Comparison of ENCODE assay signal across 19 cellular contexts in the genomic region with DNA sequence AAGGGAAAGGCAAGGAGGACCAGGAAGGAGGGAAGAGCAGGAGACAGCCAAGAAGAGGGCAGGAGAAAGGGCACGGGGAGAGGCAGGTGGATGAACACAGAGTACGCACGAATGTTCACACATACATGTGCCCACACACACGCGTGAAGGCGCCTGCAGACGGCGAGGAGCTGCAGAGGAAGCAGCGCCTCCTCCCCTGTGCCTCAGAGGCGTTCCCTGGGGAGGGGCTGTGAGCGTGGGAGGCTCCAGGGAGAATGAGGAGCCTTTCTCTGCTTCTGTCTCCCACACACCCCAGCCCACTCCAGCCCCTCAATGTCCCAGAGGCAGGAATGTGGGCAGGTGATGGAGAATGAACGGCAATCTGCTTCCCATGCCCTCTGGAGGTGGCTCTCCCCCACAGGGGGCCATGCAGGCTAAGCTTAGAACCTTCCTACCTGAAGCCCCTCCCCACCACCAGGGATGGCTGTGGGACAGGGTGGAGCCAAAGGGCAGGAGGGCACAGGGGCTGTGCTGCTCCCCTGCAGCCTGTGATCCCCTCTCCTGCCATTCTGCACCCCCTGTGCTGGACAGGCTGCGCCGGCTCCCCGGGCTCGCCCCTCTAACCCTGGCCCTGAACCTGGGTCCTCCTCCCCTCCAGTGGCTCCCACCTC. TPM values are rescaled to one million over a fixed set of nuclear protein-coding genes. Genes with fewer than 3 reads are reported as not detected.
DNase-seq lines count a peak whose midpoint lies in the region; ATAC-seq and TF ChIP-seq lines count a peak whose summit lies in the region.
"Had no signal": no experiment of that assay in that cellular context is flagged by ENCODE, and none has a peak within 500 bp of the region (broad histone marks: within the 10 kb centered on the region; RNA-seq: fewer than 3 reads in every experiment).

No MANE protein-coding gene starts in this region.

- H3K9me2 ChIP-seq in GM23338 (ENCODE audit: insufficient read depth): no peaks in the 10 kb centered on the region
- H3K9me2 ChIP-seq in GM23248 (ENCODE audit: insufficient read depth): no peaks in the 10 kb centered on the region

- no peak for TF ChIP-seq EP300 in sigmoid colon (IDR thresholded peaks at IDR 0.05)

- H3K36me3 Mint-ChIP-seq in GM23338 (ENCODE audit: low read depth): peaks cover 14% of the 10 kb centered on the region
- H3K36me3 Mint-ChIP-seq in endodermal cell (ENCODE audit: low read depth): peaks cover 27% of the 10 kb centered on the region

- H3K27me3 ChIP-seq in GM23338 (ENCODE audit: insufficient read depth): no peaks in the 10 kb centered on the region
- H3K27me3 ChIP-seq in endodermal cell (ENCODE audit: control insufficient read depth, insufficient read depth, low read length, poor library complexity, severe bottlenecking): no peaks in the 10 kb centered on the region
- H3K27me3 ChIP-seq in osteoblast (ENCODE audit: insufficient read depth, low read length): no peaks in the 10 kb centered on the region
- H3K27me3 ChIP-seq in sigmoid colon: no peaks in the 10 kb centered on the region
- H3K27me3 ChIP-seq in GM23248 (replicated peaks; ENCODE audit: insufficient read depth): no peaks in the 10 kb centered on the region
- H3K27me3 ChIP-seq: esophagus muscularis mucosa, stomach, tibial nerve had no signal

- TF ChIP-seq CTCF in GM23338 (conservative IDR thresholded peaks at IDR 0.05; ENCODE audit: low read depth in 2 of 2) (no peak), endodermal cell (conservative IDR thresholded peaks at IDR 0.05) (no peak), osteoblast (IDR thresholded peaks at IDR 0.05; ENCODE audit: extremely low read depth, low read depth, low read length) (no peak), sigmoid colon (IDR thresholded peaks at IDR 0.05) (no peak)

- H3K79me2 ChIP-seq in GM23338 (replicated peaks; ENCODE audit: insufficient read depth) (no peaks in the 10 kb centered on the region), osteoblast (ENCODE audit: insufficient read depth, low read length) (no peaks in the 10 kb centered on the region), GM23248 (ENCODE audit: insufficient read depth) (no peaks in the 10 kb centered on the region)

- peak; percentile 67 for ATAC-seq in GM23338
- ATAC-seq: activated CD4-positive, alpha-beta T cell treated with anti-CD3 and anti-CD28 coated beads for 36 hours; activated T-cell treated with anti-CD3 and anti-CD28 coated beads, Interleukin-2, amount 50 U/mL, for 4 hours; lower lobe of right lung; T-cell had no signal

- DNase-seq in GM23338 (ENCODE audit: low spot score) (peak; percentile 46), NCI-H2171 treated with DMSO at 0.1 percent for 48 hours (lab: John Stamatoyannopoulos, UW) (peak; percentile 42), endodermal cell (peak; percentile 80), osteoblast (ENCODE audit: insufficient read length, low spot score, missing footprints) (peak; percentile 32), sigmoid colon (no peak), DMS153 (lab: John Stamatoyannopoulos, UW) (no peak), NCI-H1417 (lab: John Stamatoyannopoulos, UW) (no peak), GM23248 (no peak)
- DNase-seq: activated CD4-positive, alpha-beta T cell treated with anti-CD3 and anti-CD28 coated beads for 36 hours; activated naive CD4-positive, alpha-beta T cell treated with anti-CD3 and anti-CD28 coated beads for 36 hours; activated T-cell treated with anti-CD3 and anti-CD28 coated beads, Interleukin-2, amount 50 U/mL, for 4 hours; KBM-7; lower lobe of right lung; stimulated activated CD4-positive, alpha-beta T cell treated with anti-CD3 and anti-CD28 coated beads, Interleukin-4, amount 100 ng/mL, for 24 hours; stomach; T-cell had no signal

- no peak overlapping the region for H3K9ac ChIP-seq in endodermal cell (ENCODE audit: extremely low read depth, low read length, poor library complexity, severe bottlenecking)
- H3K9ac ChIP-seq in GM23248: no peak overlapping the region

- TF ChIP-seq POLR2A in sigmoid colon (IDR thresholded peaks at IDR 0.05): no peak

- no peak overlapping the region for H2AFZ ChIP-seq in GM23338
- H2AFZ ChIP-seq in osteoblast (ENCODE audit: low read length): no peak overlapping the region
- H2AFZ ChIP-seq in GM23248: no peak overlapping the region

- H3K4me3 Mint-ChIP-seq in GM23338 (no peak overlapping the region), endodermal cell (no peak overlapping the region)
- H3K4me3 Mint-ChIP-seq: activated CD4-positive, alpha-beta T cell treated with anti-CD3 and anti-CD28 coated beads for 36 hours; activated naive CD4-positive, alpha-beta T cell treated with anti-CD3 and anti-CD28 coated beads for 36 hours; activated T-cell treated with anti-CD3 and anti-CD28 coated beads, Interleukin-2, amount 50 U/mL, for 4 hours; T-cell had no signal

- H3K27me3 Mint-ChIP-seq in GM23338 (ENCODE audit: insufficient read depth, low read depth, poor library complexity): peaks cover 21% of the 10 kb centered on the region
- no peaks in the 10 kb centered on the region for H3K27me3 Mint-ChIP-seq in endodermal cell (ENCODE audit: insufficient read depth)
- H3K27me3 Mint-ChIP-seq: activated CD4-positive, alpha-beta T cell treated with anti-CD3 and anti-CD28 coated beads for 36 hours; T-cell had no signal

- in situ Hi-C loops in GM23248 (cut with MboI): no loop called here

- no peak overlapping the region for H3K27ac ChIP-seq in GM23338 (ENCODE audit: low read depth)
- no peak overlapping the region for H3K27ac ChIP-seq in endodermal cell (ENCODE audit: low read depth, low read length)
- no peak overlapping the region for H3K27ac ChIP-seq in osteoblast (ENCODE audit: low read depth, low read length)
- H3K27ac ChIP-seq in sigmoid colon: no peak overlapping the region
- H3K27ac ChIP-seq in GM23248: no peak overlapping the region
- H3K27ac ChIP-seq: esophagus muscularis mucosa, lower lobe of right lung, stomach had no signal

- H4K20me1 ChIP-seq in GM23338 (replicated peaks; ENCODE audit: insufficient read depth) (no peaks in the 10 kb centered on the region), osteoblast (ENCODE audit: insufficient read depth, low read length) (peaks cover 7% of the 10 kb centered on the region), GM23248 (ENCODE audit: insufficient read depth) (no peaks in the 10 kb centered on the region)

- H3K27ac Mint-ChIP-seq in GM23338 (peak overlapping the region; percentile 87), endodermal cell (no peak overlapping the region)
- H3K27ac Mint-ChIP-seq: activated CD4-positive, alpha-beta T cell treated with anti-CD3 and anti-CD28 coated beads for 36 hours; activated naive CD4-positive, alpha-beta T cell treated with anti-CD3 and anti-CD28 coated beads for 36 hours; T-cell had no signal

- H3F3A ChIP-seq in GM23338 (replicated peaks; ENCODE audit: low read depth) (peaks cover 8% of the 10 kb centered on the region), GM23248 (ENCODE audit: insufficient read depth) (no peaks in the 10 kb centered on the region)

- WGBS in endodermal cell (ENCODE audit: insufficient coverage in 1 of 2, insufficient read length in 1 of 2), 2 experiments: 91 to 94% methylated on average over 10 to 15 of the region's 16 CpGs
- WGBS in sigmoid colon, 2 donors: 82 to 91% methylated on average over 16 of the region's 16 CpGs
- 85 to 87% methylated on average over 13 to 16 of the region's 16 CpGs for WGBS in GM23248 (ENCODE audit: low coverage in 1 of 2, low lambda C conversion rate in 2 of 2, missing lambda C conversion rate in 2 of 2), 2 experiments

- H3K9me3 Mint-ChIP-seq in GM23338 (no peaks in the 10 kb centered on the region), endodermal cell (no peaks in the 10 kb centered on the region)
- H3K9me3 Mint-ChIP-seq: activated naive CD4-positive, alpha-beta T cell treated with anti-CD3 and anti-CD28 coated beads for 36 hours; activated T-cell treated with anti-CD3 and anti-CD28 coated beads, Interleukin-2, amount 50 U/mL, for 4 hours; T-cell had no signal

- no peaks in the 10 kb centered on the region for H3K36me3 ChIP-seq in GM23338 (ENCODE audit: insufficient read depth)
- peaks cover 24% of the 10 kb centered on the region for H3K36me3 ChIP-seq in endodermal cell (ENCODE audit: control insufficient read depth, insufficient read depth, low read length)
- peaks cover 29% of the 10 kb centered on the region for H3K36me3 ChIP-seq in osteoblast (ENCODE audit: insufficient read depth, low read length)
- peaks cover 17 to 93% (median 33%) of the 10 kb centered on the region in 4 donors for H3K36me3 ChIP-seq in sigmoid colon
- peaks cover 14% of the 10 kb centered on the region; the same call in 1 of the 2 replicates for H3K36me3 ChIP-seq in GM23248 (ENCODE audit: low read depth)

- H3K4me1 Mint-ChIP-seq in GM23338 (peaks cover 45% of the 10 kb centered on the region), endodermal cell (peaks cover 18% of the 10 kb centered on the region)
- H3K4me1 Mint-ChIP-seq: activated CD4-positive, alpha-beta T cell treated with anti-CD3 and anti-CD28 coated beads for 36 hours; T-cell had no signal

- H3K4me3 ChIP-seq in GM23338 (no peak overlapping the region), endodermal cell (ENCODE audit: low read length) (no peak overlapping the region), osteoblast (ENCODE audit: insufficient read depth, low read length) (no peak overlapping the region), sigmoid colon (no peak overlapping the region), GM23248 (no peak overlapping the region)
- H3K4me3 ChIP-seq: esophagus muscularis mucosa, HAP-1, lower lobe of right lung, stomach, tibial nerve had no signal

- H3K9me3 ChIP-seq in endodermal cell (ENCODE audit: control insufficient read depth, low read length) (no peaks in the 10 kb centered on the region), osteoblast (ENCODE audit: low read depth, low read length) (no peaks in the 10 kb centered on the region), sigmoid colon (no peaks in the 10 kb centered on the region), GM23248 (ENCODE audit: low read depth) (no peaks in the 10 kb centered on the region)
- H3K9me3 ChIP-seq: esophagus muscularis mucosa, HAP-1, lower lobe of right lung, stomach, tibial nerve had no signal

- intact Hi-C loops in sigmoid colon (cut with DNase I): no loop called here

- H3K4me2 ChIP-seq in GM23338: no peak overlapping the region
- no peak overlapping the region for H3K4me2 ChIP-seq in osteoblast (ENCODE audit: insufficient read depth, low read length)
- no peak overlapping the region for H3K4me2 ChIP-seq in GM23248 (ENCODE audit: unreplicated experiment)

- H3K4me1 ChIP-seq in GM23338 (ENCODE audit: insufficient read depth) (peaks cover 22% of the 10 kb centered on the region), endodermal cell (ENCODE audit: control insufficient read depth, insufficient read depth, low read length) (no peaks in the 10 kb centered on the region), osteoblast (ENCODE audit: insufficient read depth, low read length) (no peaks in the 10 kb centered on the region), sigmoid colon (no peaks in the 10 kb centered on the region), GM23248 (ENCODE audit: insufficient read depth) (no peaks in the 10 kb centered on the region)
- H3K4me1 ChIP-seq: HAP-1, lower lobe of right lung, stomach had no signal

RNA-seq across cellular contexts. Expression of gene PPM1F, which starts 25.3 kb away (rescaled TPM):
- total RNA-seq in GM23338 (2014; rRNA removed; shearing (Covaris generic)): 22.7 and 29.3 TPM in 2 replicates
- 4.4 and 7.1 TPM in 2 replicates for polyA plus RNA-seq in GM23338 (2016; fragmentation: Nextera tagmentation; extraction: Ambion mirVana)
- total RNA-seq in endodermal cell: 10 to 100 TPM; 37.6 to 49.2 TPM
- polyA plus RNA-seq in endodermal cell (2013, experiment 1 of 2): 20.3 TPM
- polyA plus RNA-seq in endodermal cell (2013, experiment 2 of 2): 18.3 TPM
- total RNA-seq in osteoblast: 22.8 and 24.5 TPM in 2 replicates
- total RNA-seq in sigmoid colon: 10 to 100 TPM; 20.3 to 39.2 (median 30.6) TPM
- 10 to 100 TPM in 1 of 3 donors, 1 to 10 TPM in 2; 2.5 to 12.4 (median 5.4) TPM for polyA plus RNA-seq in sigmoid colon
- total RNA-seq in GM23248 (2014; rRNA removed; shearing (Covaris generic)): 37.8 and 41.6 TPM in 2 replicates
- polyA plus RNA-seq in GM23248 (2016; fragmentation: Nextera tagmentation; extraction: Ambion mirVana): 15.1 and 17.6 TPM in 2 replicates

RNA-seq across cellular contexts. Expression of gene TOP3B, which starts 55.3 kb away (rescaled TPM):
- total RNA-seq in GM23338 (2014; rRNA removed; shearing (Covaris generic)): 53.5 and 77.7 TPM in 2 replicates
- 32.7 and 35.7 TPM in 2 replicates for polyA plus RNA-seq in GM23338 (2016; fragmentation: Nextera tagmentation; extraction: Ambion mirVana)
- 10 to 100 TPM; 68.8 to 71.9 TPM for total RNA-seq in endodermal cell
- polyA plus RNA-seq in endodermal cell (2013, experiment 1 of 2): 61.4 TPM
- 49.3 TPM for polyA plus RNA-seq in endodermal cell (2013, experiment 2 of 2)
- total RNA-seq in osteoblast: 27.9 and 33.6 TPM in 2 replicates
- total RNA-seq in sigmoid colon: 10 to 100 TPM; 12.1 to 45.1 (median 20.2) TPM
- polyA plus RNA-seq in sigmoid colon: 10 to 100 TPM in 1 of 3 donors, 1 to 10 TPM in 2; 3.5 to 18.6 (median 9.0) TPM
- 9.2 and 16.0 TPM in 2 replicates for total RNA-seq in GM23248 (2014; rRNA removed; shearing (Covaris generic))
- polyA plus RNA-seq in GM23248 (2016; fragmentation: Nextera tagmentation; extraction: Ambion mirVana): 11.6 and 12.9 TPM in 2 replicates

RNA-seq across cellular contexts. Expression of gene MAPK1, which starts 59.9 kb away (rescaled TPM):
- total RNA-seq in GM23338 (2014; rRNA removed; shearing (Covaris generic)): 56.0 and 77.5 TPM in 2 replicates
- polyA plus RNA-seq in GM23338 (2016; fragmentation: Nextera tagmentation; extraction: Ambion mirVana) (16.0 and 17.4 TPM in 2 replicates), sigmoid colon (10 to 100 TPM; 18.0 to 24.0 (median 23.2) TPM), GM23248 (2016; fragmentation: Nextera tagmentation; extraction: Ambion mirVana) (76.0 and 83.6 TPM in 2 replicates)
- total RNA-seq in endodermal cell (10 to 100 TPM; 76.8 to 78.6 TPM), osteoblast (46.3 and 61.6 TPM in 2 replicates), sigmoid colon (10 to 100 TPM; 44.1 to 73.2 (median 48.6) TPM)
- 91.0 TPM for polyA plus RNA-seq in endodermal cell (2013, experiment 1 of 2)
- polyA plus RNA-seq in endodermal cell (2013, experiment 2 of 2): 84.0 TPM
- total RNA-seq in GM23248 (2014; rRNA removed; shearing (Covaris generic)): 70.2 and 72.3 TPM in 2 replicates

Comparison
In these comparisons a context has a peak if more than half of its experiments do, and no peak if none do; other contexts are left out.
1. DNase-seq: peak in GM23338 (single experiment), NCI-H2171 treated with DMSO at 0.1 percent for 48 hours (single experiment), endodermal cell (single experiment) and osteoblast (single experiment); none in sigmoid colon (single experiment), DMS153 (single experiment), NCI-H1417 (0 of 3) and GM23248 (single experiment).